ENCODE assay signal across 17 cellular contexts in genomic region chr22:29626497-29627195, GRCh38. TPM values are rescaled to one million over a fixed set of nuclear protein-coding genes. Genes with fewer than 3 reads are reported as not detected.
DNase-seq lines count a peak whose midpoint lies in the region; ATAC-seq and TF ChIP-seq lines count a peak whose summit lies in the region.
"Had no signal": no experiment of that assay in that cellular context is flagged by ENCODE, and none has a peak within 500 bp of the region (broad histone marks: within the 10 kb centered on the region; RNA-seq: fewer than 3 reads in every experiment).

No MANE protein-coding gene starts in this region.

- peaks cover 1% of the 10 kb centered on the region for H3K79me1 ChIP-seq in mesenchymal stem cell (replicated peaks; ENCODE audit: low read length, poor library complexity, severe bottlenecking)

- H3K27ac ChIP-seq in mesenchymal stem cell (ENCODE audit: low read length, poor library complexity, severe bottlenecking), result peak overlapping the region; percentile 92

- H4K91ac ChIP-seq in mesenchymal stem cell (ENCODE audit: low read length), result no peak overlapping the region

- peaks cover 0 to 5% of the 10 kb centered on the region in 2 experiments for H3K36me3 ChIP-seq in mesenchymal stem cell (ENCODE audit: control insufficient read depth in 1 of 2, insufficient read depth in 2 of 2, low read depth in 1 of 2, low read length in 2 of 2)

- no peak overlapping the region for H3K23ac ChIP-seq in mesenchymal stem cell (ENCODE audit: low read length in 2 of 2)

- no peak overlapping the region for H4K8ac ChIP-seq in mesenchymal stem cell (ENCODE audit: low read length)

- H3K27me3 ChIP-seq in mesenchymal stem cell (ENCODE audit: control insufficient read depth in 1 of 2, insufficient read depth in 1 of 2, low read length in 2 of 2), result no peaks in the 10 kb centered on the region

- DNase-seq in AML-193 (lab: John Stamatoyannopoulos, UW) (peak; percentile 7 to 19), MV-4-11 (lab: John Stamatoyannopoulos, UW) (peak; percentile 44), chondrocyte (ENCODE audit: low spot score) (no peak), mesenchymal stem cell (peak; percentile 64), NCI-H1694 (lab: John Stamatoyannopoulos, UW) (no peak)
- no peak for DNase-seq in stimulated activated CD4-positive, alpha-beta T cell treated with anti-CD3 and anti-CD28 coated beads, Interleukin-4, amount 100 ng/mL, for 4 hours
- DNase-seq: activated CD8-positive, alpha-beta memory T cell treated with anti-CD3 and anti-CD28 coated beads, Interleukin-2, amount 10 ng/mL, durations not matched to agents 7 days and 5 days; activated naive CD8-positive, alpha-beta T cell treated with anti-CD3 and anti-CD28 coated beads for 36 hours; CD4-positive, alpha-beta memory T cell; effector memory CD8-positive, alpha-beta T cell; H9; Karpas-422; kidney; NCI-H345; nephron progenitor cell had no signal

- H3K4me1 ChIP-seq in mesenchymal stem cell (ENCODE audit: control insufficient read depth, insufficient read depth, low read depth, low read length), result peaks cover 28% of the 10 kb centered on the region

- H2AK5ac ChIP-seq in mesenchymal stem cell (ENCODE audit: low read length, severe bottlenecking), result peak overlapping the region; percentile 39

- no peak overlapping the region for H3K18ac ChIP-seq in mesenchymal stem cell (ENCODE audit: low read depth in 1 of 2, low read length in 2 of 2)

- no peak overlapping the region for H3K14ac ChIP-seq in mesenchymal stem cell (ENCODE audit: low read length in 2 of 2)

- no peak overlapping the region for H2BK120ac ChIP-seq in mesenchymal stem cell (ENCODE audit: low read depth, low read length)

- H3K27ac Mint-ChIP-seq in chondrocyte (ENCODE audit: unreplicated experiment), result peak overlapping the region; percentile 89
- H3K27ac Mint-ChIP-seq: activated CD8-positive, alpha-beta memory T cell treated with anti-CD3 and anti-CD28 coated beads, Interleukin-2, amount 10 ng/mL, durations not matched to agents 7 days and 5 days; activated naive CD8-positive, alpha-beta T cell treated with anti-CD3 and anti-CD28 coated beads for 36 hours; nephron progenitor cell had no signal

- no peak overlapping the region for H3K4me2 ChIP-seq in mesenchymal stem cell (ENCODE audit: low read length, poor library complexity, severe bottlenecking)

- no peaks in the 10 kb centered on the region for H3K9me3 ChIP-seq in mesenchymal stem cell (ENCODE audit: control insufficient read depth, low read length)

- no peak for TF ChIP-seq CTCF in chondrocyte (IDR thresholded peaks at IDR 0.05)

- H3K4me1 Mint-ChIP-seq in chondrocyte (ENCODE audit: low read depth), result peaks cover 71% of the 10 kb centered on the region

- H2BK15ac ChIP-seq in mesenchymal stem cell (ENCODE audit: low read depth, poor library complexity, severe bottlenecking), result no peak overlapping the region

- no peaks in the 10 kb centered on the region for H3K9me3 Mint-ChIP-seq in chondrocyte (ENCODE audit: low read depth)
- H3K9me3 Mint-ChIP-seq: activated naive CD8-positive, alpha-beta T cell treated with anti-CD3 and anti-CD28 coated beads for 36 hours; CD4-positive, alpha-beta memory T cell; effector memory CD8-positive, alpha-beta T cell; H9; nephron progenitor cell had no signal

- WGBS in mesenchymal stem cell, result 100% methylated on average over 2 of the region's 3 CpGs

- no peaks in the 10 kb centered on the region for H3K27me3 Mint-ChIP-seq in chondrocyte (ENCODE audit: low read depth)
- H3K27me3 Mint-ChIP-seq: activated CD8-positive, alpha-beta memory T cell treated with anti-CD3 and anti-CD28 coated beads, Interleukin-2, amount 10 ng/mL, durations not matched to agents 7 days and 5 days; activated naive CD8-positive, alpha-beta T cell treated with anti-CD3 and anti-CD28 coated beads for 36 hours; CD4-positive, alpha-beta memory T cell; effector memory CD8-positive, alpha-beta T cell had no signal

- H3K4me3 ChIP-seq in mesenchymal stem cell (ENCODE audit: insufficient read depth in 1 of 2, low read depth in 1 of 2, low read length in 2 of 2), result peak overlapping the region in 1 of 2 experiments; percentile 29

- no peak overlapping the region for H2BK12ac ChIP-seq in mesenchymal stem cell (ENCODE audit: low read length in 2 of 2)

- peak overlapping the region; percentile 72 for H3K9ac ChIP-seq in mesenchymal stem cell (ENCODE audit: low read length)

- H2AFZ ChIP-seq in mesenchymal stem cell (ENCODE audit: low read depth, low read length), result no peak overlapping the region

- H2BK5ac ChIP-seq in mesenchymal stem cell (ENCODE audit: low read depth, low read length, poor library complexity, severe bottlenecking), result peak overlapping the region; percentile 24

- no peak for ATAC-seq in HG02840 (IDR thresholded peaks at IDR 0.05; ENCODE audit: low FRiP score, unreplicated experiment)
- ATAC-seq in HG02759 (IDR thresholded peaks at IDR 0.05; ENCODE audit: unreplicated experiment), result no peak
- ATAC-seq: activated CD8-positive, alpha-beta memory T cell treated with anti-CD3 and anti-CD28 coated beads, Interleukin-2, amount 10 ng/mL, durations not matched to agents 7 days and 5 days; effector memory CD8-positive, alpha-beta T cell had no signal

- H3K4ac ChIP-seq in mesenchymal stem cell (ENCODE audit: low read depth in 1 of 2, low read length in 2 of 2), result no peak overlapping the region

- no peak overlapping the region for H3K4me3 Mint-ChIP-seq in chondrocyte (ENCODE audit: unreplicated experiment)
- H3K4me3 Mint-ChIP-seq: activated CD8-positive, alpha-beta memory T cell treated with anti-CD3 and anti-CD28 coated beads, Interleukin-2, amount 10 ng/mL, durations not matched to agents 7 days and 5 days; activated naive CD8-positive, alpha-beta T cell treated with anti-CD3 and anti-CD28 coated beads for 36 hours; effector memory CD8-positive, alpha-beta T cell; H9; nephron progenitor cell had no signal

- no peaks in the 10 kb centered on the region for H3K36me3 Mint-ChIP-seq in chondrocyte (ENCODE audit: low read depth)
- H3K36me3 Mint-ChIP-seq: activated CD8-positive, alpha-beta memory T cell treated with anti-CD3 and anti-CD28 coated beads, Interleukin-2, amount 10 ng/mL, durations not matched to agents 7 days and 5 days; activated naive CD8-positive, alpha-beta T cell treated with anti-CD3 and anti-CD28 coated beads for 36 hours had no signal

RNA-seq across cellular contexts. Expression of gene NF2, which starts 23.2 kb away (rescaled TPM):
- total RNA-seq in chondrocyte, result 73.0 to 90.9 TPM (median 75.0 TPM) in 3 replicates
- 19.0 TPM for polyA plus RNA-seq in mesenchymal stem cell (2013, experiment 1 of 2)
- polyA plus RNA-seq in mesenchymal stem cell (2013, experiment 2 of 2), result 18.1 TPM

RNA-seq across cellular contexts. Expression of gene NIPSNAP1, which starts 45.7 kb away (rescaled TPM):
- 33.4 to 40.8 TPM (median 35.3 TPM) in 3 replicates for total RNA-seq in chondrocyte
- 71.1 TPM for polyA plus RNA-seq in mesenchymal stem cell (2013, experiment 1 of 2)
- 70.1 TPM for polyA plus RNA-seq in mesenchymal stem cell (2013, experiment 2 of 2)

Comparison
In these comparisons a context has a peak if more than half of its experiments do, and no peak if none do; other contexts are left out.
1. DNase-seq: peak in AML-193 (2 of 2), MV-4-11 (single experiment) and mesenchymal stem cell (single experiment); none in chondrocyte (single experiment), stimulated activated CD4-positive, alpha-beta T cell treated with anti-CD3 and anti-CD28 coated beads, Interleukin-4, amount 100 ng/mL, for 4 hours (0 of 2) and NCI-H1694 (single experiment).